Comparison of ENCODE assay signal across 8 cellular contexts in the genomic region with DNA sequence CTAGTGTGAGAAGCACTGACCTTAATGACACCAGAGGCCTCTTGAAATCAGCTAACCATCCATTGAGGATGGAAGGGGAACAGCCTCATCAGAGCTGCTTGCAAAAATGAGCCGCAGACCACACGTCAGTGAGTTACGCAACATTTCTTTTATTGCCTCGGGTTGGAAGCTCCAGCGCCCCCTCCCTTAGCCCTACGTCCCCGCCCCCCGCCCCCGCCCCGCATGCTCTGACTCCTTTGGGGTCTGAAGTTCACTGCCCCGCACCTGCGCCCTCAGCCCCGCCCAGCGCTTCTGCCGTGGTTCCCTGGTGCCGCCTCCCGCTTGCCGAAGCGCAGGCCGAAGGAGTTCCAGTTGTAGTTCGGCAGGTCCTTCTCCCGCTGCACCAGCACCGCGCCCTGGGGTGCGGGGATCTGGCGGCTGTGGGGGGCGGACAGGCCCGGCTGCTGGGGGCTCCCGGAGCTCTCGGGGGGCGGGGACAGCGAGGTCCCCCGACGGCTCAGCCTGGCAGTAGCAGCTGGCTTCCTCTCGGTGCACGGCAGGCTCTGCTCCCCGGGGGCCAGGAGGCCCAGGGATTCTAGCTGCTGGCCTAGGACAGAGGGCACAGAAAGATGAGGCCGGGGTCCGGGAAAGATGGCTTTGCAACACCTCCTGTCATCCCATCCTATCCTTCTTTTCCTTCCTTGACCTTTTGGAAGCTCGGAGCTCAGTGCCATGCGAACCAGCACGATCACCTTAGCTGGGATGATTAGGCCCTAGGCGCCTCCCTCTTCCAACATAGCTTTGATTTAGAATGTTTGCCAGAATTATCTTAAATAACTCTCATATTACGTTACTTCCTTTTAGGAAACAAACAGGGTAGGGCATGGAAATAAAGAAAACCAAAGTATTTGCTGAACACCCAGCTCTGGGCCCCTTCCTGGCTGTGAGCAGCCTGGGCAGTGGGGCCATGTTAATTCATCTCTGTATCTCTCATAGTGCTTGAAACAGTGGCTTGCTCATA. TPM values are rescaled to one million over a fixed set of nuclear protein-coding genes. Genes with fewer than 3 reads are reported as not detected.
A peak's percentile ranks its signal among the peaks of the same experiment; 100 is the strongest.
DNase-seq lines count a peak whose midpoint lies in the region; ATAC-seq and TF ChIP-seq lines count a peak whose summit lies in the region.

No MANE protein-coding gene starts in this region.

- no peak overlapping the region for H2AFZ ChIP-seq in Karpas-422 (ENCODE audit: low read length)

- peaks cover 8% of the 10 kb centered on the region for H3K4me1 ChIP-seq in RWPE2 (ENCODE audit: insufficient read depth, poor library complexity, severe bottlenecking)
- no peaks in the 10 kb centered on the region for H3K4me1 ChIP-seq in Karpas-422 (ENCODE audit: low read length)

- TF ChIP-seq CTCF in RWPE2 (IDR thresholded peaks at IDR 0.05; ENCODE audit: poor library complexity, severe bottlenecking): no peak

- H3K4me1 Mint-ChIP-seq in activated naive CD4-positive, alpha-beta T cell treated with anti-CD3 and anti-CD28 coated beads, Interleukin-2, amount 10 ng/mL, durations not matched to agents 7 days and 5 days: peaks cover 7% of the 10 kb centered on the region

- H3K9me3 Mint-ChIP-seq in activated naive CD4-positive, alpha-beta T cell treated with anti-CD3 and anti-CD28 coated beads, Interleukin-2, amount 50 U/mL, for 72 hours: no peaks in the 10 kb centered on the region
- H3K9me3 Mint-ChIP-seq in activated naive CD4-positive, alpha-beta T cell treated with anti-CD3 and anti-CD28 coated beads, Interleukin-2, amount 10 ng/mL, durations not matched to agents 7 days and 5 days: peaks cover 5% of the 10 kb centered on the region

- intact Hi-C loops in sciatic nerve (cut with DNase I): no loop called here

- H3K79me2 ChIP-seq in Karpas-422 (ENCODE audit: low read length): no peaks in the 10 kb centered on the region

- H3K27me3 ChIP-seq in RWPE2 (ENCODE audit: insufficient read depth, poor library complexity, severe bottlenecking) (no peaks in the 10 kb centered on the region), Karpas-422 (ENCODE audit: low read length) (no peaks in the 10 kb centered on the region)

- H3K36me3 ChIP-seq in RWPE2 (ENCODE audit: low read depth): no peaks in the 10 kb centered on the region
- H3K36me3 ChIP-seq in Karpas-422 (ENCODE audit: insufficient read depth, low read length): no peaks in the 10 kb centered on the region

- no peak overlapping the region for H3K27ac Mint-ChIP-seq in activated naive CD4-positive, alpha-beta T cell treated with anti-CD3 and anti-CD28 coated beads, Interleukin-2, amount 50 U/mL, for 72 hours
- H3K27ac Mint-ChIP-seq in activated naive CD4-positive, alpha-beta T cell treated with anti-CD3 and anti-CD28 coated beads, Interleukin-2, amount 10 ng/mL, durations not matched to agents 7 days and 5 days: no peak overlapping the region

- peak in 1 of 2 donors; percentile 23 for DNase-seq in activated naive CD4-positive, alpha-beta T cell treated with anti-CD3 and anti-CD28 coated beads, Interleukin-2, amount 50 U/mL, for 72 hours (ENCODE audit: low spot score in 2 of 2)
- DNase-seq in activated naive CD4-positive, alpha-beta T cell treated with anti-CD3 and anti-CD28 coated beads, Interleukin-2, amount 10 ng/mL, durations not matched to agents 7 days and 5 days: no peak
- DNase-seq in RWPE2 (ENCODE audit: low spot score) (no peak), glomerular visceral epithelial cell (ENCODE audit: extremely low spot score) (peak; percentile 29), sciatic nerve (ENCODE audit: low spot score) (peak; percentile 65), Karpas-422 (no peak)
- DNase-seq in activated CD4-positive, CD25-positive, alpha-beta regulatory T cell (lab: John Stamatoyannopoulos, UW): no peak

- H3K9me2 ChIP-seq in Karpas-422 (replicated peaks; ENCODE audit: insufficient read depth, low read length): no peaks in the 10 kb centered on the region

- H3K9ac ChIP-seq in Karpas-422 (ENCODE audit: low read length): no peak overlapping the region

- no peak overlapping the region for H3K4me3 Mint-ChIP-seq in activated naive CD4-positive, alpha-beta T cell treated with anti-CD3 and anti-CD28 coated beads, Interleukin-2, amount 10 ng/mL, durations not matched to agents 7 days and 5 days

- ATAC-seq in activated naive CD4-positive, alpha-beta T cell treated with anti-CD3 and anti-CD28 coated beads, Interleukin-2, amount 50 U/mL, for 72 hours: peak; percentile 50 to 53
- ATAC-seq in RWPE2 (ENCODE audit: low read depth) (peak; percentile 44; the same call in 2 of the 3 replicates), sciatic nerve (peak; percentile 89), GM18870 (IDR thresholded peaks at IDR 0.05; ENCODE audit: unreplicated experiment) (no peak)

- H4K20me1 ChIP-seq in Karpas-422 (ENCODE audit: insufficient read depth, low read depth, low read length): no peaks in the 10 kb centered on the region

- peaks cover 86% of the 10 kb centered on the region for H3K27me3 Mint-ChIP-seq in activated naive CD4-positive, alpha-beta T cell treated with anti-CD3 and anti-CD28 coated beads, Interleukin-2, amount 10 ng/mL, durations not matched to agents 7 days and 5 days

- H3K27ac ChIP-seq in RWPE2 (ENCODE audit: poor library complexity, severe bottlenecking) (no peak overlapping the region), Karpas-422 (ENCODE audit: low read length) (no peak overlapping the region)

- no peak overlapping the region for H3K4me3 ChIP-seq in RWPE2 (ENCODE audit: severe bottlenecking)
- no peak overlapping the region for H3K4me3 ChIP-seq in Karpas-422 (ENCODE audit: low read length)

- no peaks in the 10 kb centered on the region for H3K36me3 Mint-ChIP-seq in activated naive CD4-positive, alpha-beta T cell treated with anti-CD3 and anti-CD28 coated beads, Interleukin-2, amount 50 U/mL, for 72 hours
- H3K36me3 Mint-ChIP-seq in activated naive CD4-positive, alpha-beta T cell treated with anti-CD3 and anti-CD28 coated beads, Interleukin-2, amount 10 ng/mL, durations not matched to agents 7 days and 5 days: no peaks in the 10 kb centered on the region

- CTCF ChIA-PET in activated naive CD4-positive, alpha-beta T cell treated with anti-CD3 and anti-CD28 coated beads, Interleukin-2, amount 10 ng/mL, durations not matched to agents 7 days and 5 days (lab: Charles Lee): interaction anchor here (1.0 to 2.3 kb wide), 6 partner anchors 16 to 173 kb away, joined by 3 to 8 read pairs (median 5); no protein-coding TSS in a partner anchor

- H3K9me3 ChIP-seq in RWPE2 (ENCODE audit: severe bottlenecking) (no peaks in the 10 kb centered on the region), Karpas-422 (ENCODE audit: low read length) (no peaks in the 10 kb centered on the region)

- H3K4me2 ChIP-seq in Karpas-422 (ENCODE audit: low read depth, low read length, poor library complexity, severe bottlenecking): no peak overlapping the region

RNA-seq across cellular contexts. Expression of gene KISS1, which starts 5.8 kb away (rescaled TPM):
- total RNA-seq in activated naive CD4-positive, alpha-beta T cell treated with anti-CD3 and anti-CD28 coated beads, Interleukin-2, amount 50 U/mL, for 72 hours: under 1 TPM in 1 of 2 donors, not detected in 1; 0.91 TPM
- not detected for total RNA-seq in sciatic nerve
- not detected in 2 replicates for total RNA-seq in Karpas-422 (2014; rRNA removed; shearing (Covaris generic); ENCODE audit: low replicate concordance)

RNA-seq across cellular contexts. Expression of gene GOLT1A, which starts 23.3 kb away (rescaled TPM):
- total RNA-seq in activated naive CD4-positive, alpha-beta T cell treated with anti-CD3 and anti-CD28 coated beads, Interleukin-2, amount 50 U/mL, for 72 hours: 1 to 10 TPM in 1 of 2 donors, not detected in 1; 1.1 TPM
- 0.40 TPM for total RNA-seq in sciatic nerve
- not detected in 2 replicates for total RNA-seq in Karpas-422 (2014; rRNA removed; shearing (Covaris generic); ENCODE audit: low replicate concordance)

RNA-seq across cellular contexts. Expression of gene REN, which starts 24.4 kb away (rescaled TPM):
- not detected for total RNA-seq in activated naive CD4-positive, alpha-beta T cell treated with anti-CD3 and anti-CD28 coated beads, Interleukin-2, amount 50 U/mL, for 72 hours
- not detected for total RNA-seq in sciatic nerve
- total RNA-seq in Karpas-422 (2014; rRNA removed; shearing (Covaris generic); ENCODE audit: low replicate concordance): not detected in 2 replicates

RNA-seq across cellular contexts. Expression of gene ETNK2, which starts 38.7 kb away (rescaled TPM):
- total RNA-seq in activated naive CD4-positive, alpha-beta T cell treated with anti-CD3 and anti-CD28 coated beads, Interleukin-2, amount 50 U/mL, for 72 hours: 1 to 10 TPM in 1 of 2 donors, under 1 TPM in 1; 0.84 to 1.6 TPM
- total RNA-seq in sciatic nerve: 13.7 TPM
- total RNA-seq in Karpas-422 (2014; rRNA removed; shearing (Covaris generic); ENCODE audit: low replicate concordance): not detected in 2 replicates

Comparison
In these comparisons a context has a peak if more than half of its experiments do, and no peak if none do; other contexts are left out.
1. DNase-seq: peak in glomerular visceral epithelial cell (single experiment) and sciatic nerve (single experiment); none in activated naive CD4-positive, alpha-beta T cell treated with anti-CD3 and anti-CD28 coated beads, Interleukin-2, amount 10 ng/mL, durations not matched to agents 7 days and 5 days (single experiment), RWPE2 (single experiment), Karpas-422 (single experiment) and activated CD4-positive, CD25-positive, alpha-beta regulatory T cell (0 of 4).